ENCODE assay signal across 8 cellular contexts in the genomic region with DNA sequence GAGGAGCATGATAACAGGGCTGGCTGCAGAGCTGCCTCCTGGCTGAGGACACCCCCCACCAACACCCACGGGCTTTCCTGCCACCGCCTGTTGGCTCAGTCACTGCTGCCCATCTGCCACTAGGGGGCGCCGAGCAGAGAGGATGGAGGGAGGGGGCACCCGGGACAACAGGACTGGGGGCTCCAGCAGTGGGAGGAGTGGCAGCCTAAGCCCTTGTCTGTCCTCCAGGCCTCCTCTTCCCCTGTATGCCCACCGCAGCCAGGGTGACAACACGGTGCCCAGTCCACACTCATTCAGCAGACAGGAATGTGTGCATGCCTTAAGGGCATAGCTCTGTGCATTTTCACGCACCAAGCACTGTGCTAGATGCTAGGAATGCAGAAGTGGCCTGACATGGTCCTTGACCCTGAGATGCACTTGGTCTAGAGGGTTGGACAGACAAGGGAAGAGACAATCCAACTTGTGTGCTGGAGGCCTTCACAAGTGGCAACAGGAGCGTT.
A peak's percentile ranks its signal among the peaks of the same experiment; 100 is the strongest.
DNase-seq lines count a peak whose midpoint lies in the region; ATAC-seq and TF ChIP-seq lines count a peak whose summit lies in the region.

No MANE protein-coding gene starts in this region.

- ATAC-seq in activated CD4-positive, alpha-beta T cell treated with anti-CD3 and anti-CD28 coated beads for 36 hours, result peak; percentile 66
- no peak for ATAC-seq in GM21737 (IDR thresholded peaks at IDR 0.05; ENCODE audit: unreplicated experiment)

- H3K27me3 ChIP-seq in neural progenitor cell, result no peaks in the 10 kb centered on the region

- peak; percentile 43 for DNase-seq in ACHN
- peak; percentile 80 for DNase-seq in HEK293T (ENCODE audit: extremely low spot score)
- peak; percentile 69 for DNase-seq in activated CD4-positive, alpha-beta T cell treated with anti-CD3 and anti-CD28 coated beads for 36 hours
- DNase-seq in dedifferentiated amniotic fluid mesenchymal stem cell (ENCODE audit: extremely low spot score), result peak; percentile 19
- DNase-seq in neural progenitor cell (ENCODE audit: low spot score), result peak; percentile 63
- no peak for DNase-seq in NCI-H1694 treated with DMSO at 0.1 percent for 48 hours (lab: John Stamatoyannopoulos, UW)
- no peak for DNase-seq in AG08395 (ENCODE audit: low spot score)

- H3K27ac ChIP-seq in neural progenitor cell, result no peak overlapping the region

- H3K4me1 ChIP-seq in neural progenitor cell, result no peaks in the 10 kb centered on the region

- no peak overlapping the region for H3K4me3 Mint-ChIP-seq in activated CD4-positive, alpha-beta T cell treated with anti-CD3 and anti-CD28 coated beads for 36 hours
- H3K4me3 Mint-ChIP-seq in neural progenitor cell, result no peak overlapping the region

- in situ Hi-C loops in ACHN (cut with HindIII; ENCODE audit: low pct_ligation_motif_present, low pct_unique_long_range_greater_than_20kb, low sequenced_read_pairs), result loop anchor here (25.0 kb wide), 1 partner anchor 244 kb away; no protein-coding TSS in a partner anchor

- CTCF ChIA-PET in HEK293T (lab: Yijun Ruan, JAX), result interaction anchor here (0.5 to 6.6 kb wide), 32 partner anchors 9 to 969 kb away, joined by 3 to 93 read pairs (median 5); partner anchors contain the start of gene AMMECR1
- CTCF ChIA-PET in activated CD4-positive, alpha-beta T cell treated with anti-CD3 and anti-CD28 coated beads for 36 hours (lab: Charles Lee), result interaction anchor here (0.6 to 4.3 kb wide), 5 partner anchors 10 to 464 kb away, joined by 3 to 24 read pairs (median 3); no protein-coding TSS in a partner anchor

- H3K4me1 Mint-ChIP-seq in activated CD4-positive, alpha-beta T cell treated with anti-CD3 and anti-CD28 coated beads for 36 hours, result peaks cover 5% of the 10 kb centered on the region
- H3K4me1 Mint-ChIP-seq in neural progenitor cell, result no peaks in the 10 kb centered on the region

- no peaks in the 10 kb centered on the region for H4K20me1 ChIP-seq in neural progenitor cell (ENCODE audit: low read depth)

- H2AFZ ChIP-seq in neural progenitor cell (replicated peaks), result no peak overlapping the region

- no peaks in the 10 kb centered on the region for H3K9me3 ChIP-seq in neural progenitor cell (ENCODE audit: low read depth)

- POLR2A ChIA-PET in HEK293T (lab: Yijun Ruan, JAX), result interaction anchor here (1.2 to 1.6 kb wide), 2 partner anchors 150 to 251 kb away, joined by 4 to 9 read pairs; partner anchors contain the start of gene AMMECR1
- POLR2A ChIA-PET in activated CD4-positive, alpha-beta T cell treated with anti-CD3 and anti-CD28 coated beads for 36 hours (lab: Charles Lee), result no interaction called here

- no peaks in the 10 kb centered on the region for H3K9me3 Mint-ChIP-seq in activated CD4-positive, alpha-beta T cell treated with anti-CD3 and anti-CD28 coated beads for 36 hours (ENCODE audit: low read depth)
- H3K9me3 Mint-ChIP-seq in neural progenitor cell, result no peaks in the 10 kb centered on the region

- no peak overlapping the region for H3K4me2 ChIP-seq in neural progenitor cell

- peak; percentile 64 for TF ChIP-seq CTCF in neural progenitor cell (IDR thresholded peaks at IDR 0.05)

- no peaks in the 10 kb centered on the region for H3F3A ChIP-seq in neural progenitor cell (ENCODE audit: low read depth)

- H3K79me2 ChIP-seq in neural progenitor cell (ENCODE audit: low read depth), result no peaks in the 10 kb centered on the region

- H3K27ac Mint-ChIP-seq in activated CD4-positive, alpha-beta T cell treated with anti-CD3 and anti-CD28 coated beads for 36 hours, result no peak overlapping the region
- no peak overlapping the region for H3K27ac Mint-ChIP-seq in neural progenitor cell

- no peaks in the 10 kb centered on the region for H3K36me3 ChIP-seq in neural progenitor cell

- H3K36me3 Mint-ChIP-seq in activated CD4-positive, alpha-beta T cell treated with anti-CD3 and anti-CD28 coated beads for 36 hours (ENCODE audit: low read depth), result peaks cover 11% of the 10 kb centered on the region
- H3K36me3 Mint-ChIP-seq in neural progenitor cell, result peaks cover 25% of the 10 kb centered on the region

- intact Hi-C loops in activated CD4-positive, alpha-beta T cell treated with anti-CD3 and anti-CD28 coated beads for 36 hours (cut with DNase I, micrococcal nuclease), result loop anchor here in 1 of 2 experiments (2.0 to 5.0 kb wide), 2 partner anchors 99 to 151 kb away; partner anchors contain the start of gene AMMECR1

- H3K9ac ChIP-seq in neural progenitor cell, result no peak overlapping the region

- no peak overlapping the region for H3K4me3 ChIP-seq in neural progenitor cell

- H3K27me3 Mint-ChIP-seq in activated CD4-positive, alpha-beta T cell treated with anti-CD3 and anti-CD28 coated beads for 36 hours, result no peaks in the 10 kb centered on the region
- no peaks in the 10 kb centered on the region for H3K27me3 Mint-ChIP-seq in neural progenitor cell (ENCODE audit: insufficient read depth, low read depth)

TF ChIP-seq in HEK293T, 16 proteins besides CTCF, POLR2A, EP300 and RAD21:
- no peak for TF ChIP-seq ZNF384 (IDR thresholded peaks at IDR 0.05)
- TF ChIP-seq NFRKB (IDR thresholded peaks at IDR 0.05), result no peak
- peak; percentile 68 for TF ChIP-seq FOXM1 (IDR thresholded peaks at IDR 0.05; ENCODE audit: borderline replicate concordance)

Comparison
In these comparisons a context has a peak if more than half of its experiments do, and no peak if none do; other contexts are left out.
1. DNase-seq: peak in ACHN (single experiment), HEK293T (single experiment), activated CD4-positive, alpha-beta T cell treated with anti-CD3 and anti-CD28 coated beads for 36 hours (single experiment), dedifferentiated amniotic fluid mesenchymal stem cell (single experiment) and neural progenitor cell (single experiment); none in NCI-H1694 treated with DMSO at 0.1 percent for 48 hours (single experiment) and AG08395 (single experiment).